ENCODE assay signal across 21 cellular contexts in the genomic region with DNA sequence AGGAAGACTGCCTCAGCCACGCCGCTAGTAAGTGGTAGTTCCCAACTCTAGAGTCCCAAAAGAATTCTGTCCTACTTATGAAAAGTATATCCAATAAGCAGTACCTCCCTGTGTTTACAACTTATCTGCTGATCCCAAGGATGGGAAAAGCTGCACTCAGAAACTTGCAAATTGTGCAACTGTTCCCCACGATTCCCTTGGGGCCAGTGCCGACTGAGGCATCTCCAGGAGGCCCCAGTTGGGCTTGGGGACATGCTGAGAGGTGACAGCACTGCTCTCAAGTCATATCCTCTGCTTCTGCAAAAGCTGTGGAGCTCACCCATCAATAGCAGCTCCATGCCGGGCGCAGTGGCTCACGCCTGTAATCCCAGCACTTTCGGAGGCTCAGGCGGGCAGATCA.
"Had no signal": no experiment of that assay in that cellular context is flagged by ENCODE, and none has a peak within 500 bp of the region (broad histone marks: within the 10 kb centered on the region; RNA-seq: fewer than 3 reads in every experiment).

No MANE protein-coding gene starts in this region.

- ATAC-seq: activated CD8-positive, alpha-beta T cell treated with anti-CD3 and anti-CD28 coated beads, Interleukin-2, amount 10 ng/mL, durations not matched to agents 7 days and 5 days; activated T-cell treated with anti-CD3 and anti-CD28 coated beads, Interleukin-2, amount 50 U/mL, for 72 hours; gastrocnemius medialis; left lung; right lobe of liver; stimulated activated naive B cell treated with anti-CD40 and anti-IgM and Interleukin-4, amounts not matched to agents 10 μg/mL and 1 μg/mL and 100 μg/mL, for 72 hours had no signal

- H3K9me3 Mint-ChIP-seq: activated B cell treated with CpG ODN at 0.5 μM for 24 hours; activated T-cell treated with anti-CD3 and anti-CD28 coated beads, Interleukin-2, amount 50 U/mL, for 72 hours; central memory CD8-positive, alpha-beta T cell; endodermal cell; neural crest cell; stimulated activated naive B cell treated with anti-CD40 and anti-IgM and Interleukin-4, amounts not matched to agents 10 μg/mL and 1 μg/mL and 100 μg/mL, for 72 hours had no signal

- H3K27ac ChIP-seq: brain microvascular endothelial cell, colonic mucosa, epithelial cell of prostate, gastrocnemius medialis, left lung, right lobe of liver, thoracic aorta had no signal

- H3K4me3 ChIP-seq: colonic mucosa, gastrocnemius medialis, left lung, right lobe of liver, smooth muscle cell, thoracic aorta had no signal

- H3K36me3 ChIP-seq: gastrocnemius medialis, thoracic aorta had no signal

- H3K9me3 ChIP-seq: colonic mucosa, gastrocnemius medialis, left lung, right lobe of liver, thoracic aorta had no signal

- H3K27me3 ChIP-seq: brain microvascular endothelial cell, colonic mucosa, gastrocnemius medialis, right lobe of liver had no signal

- H3K27me3 Mint-ChIP-seq: activated B cell treated with CpG ODN at 0.5 μM for 24 hours; central memory CD8-positive, alpha-beta T cell; stimulated activated naive B cell treated with anti-CD40 and anti-IgM and Interleukin-4, amounts not matched to agents 10 μg/mL and 1 μg/mL and 100 μg/mL, for 72 hours had no signal

- H3K4me3 Mint-ChIP-seq: activated B cell treated with CpG ODN at 0.5 μM for 24 hours; activated CD8-positive, alpha-beta T cell treated with anti-CD3 and anti-CD28 coated beads, Interleukin-2, amount 10 ng/mL, durations not matched to agents 7 days and 5 days; activated T-cell treated with anti-CD3 and anti-CD28 coated beads, Interleukin-2, amount 50 U/mL, for 72 hours; central memory CD8-positive, alpha-beta T cell; endodermal cell; neural crest cell; stimulated activated naive B cell treated with anti-CD40 and anti-IgM and Interleukin-4, amounts not matched to agents 10 μg/mL and 1 μg/mL and 100 μg/mL, for 72 hours had no signal

- H3K4me1 ChIP-seq: right lobe of liver had no signal

- DNase-seq: activated B cell treated with CpG ODN at 0.5 μM for 24 hours; activated CD4-positive, alpha-beta T cell treated with anti-CD3 and anti-CD28 coated beads for 48 hours; activated CD8-positive, alpha-beta memory T cell treated with anti-CD3 and anti-CD28 coated beads, Interleukin-2, amount 50 U/mL, for 4 hours; activated CD8-positive, alpha-beta T cell treated with anti-CD3 and anti-CD28 coated beads, Interleukin-2, amount 10 ng/mL, durations not matched to agents 7 days and 5 days; activated effector memory CD4-positive, alpha-beta T cell treated with anti-CD3 and anti-CD28 coated beads, Interleukin-2, amount 50 U/mL, for 16 hours; activated naive CD4-positive, alpha-beta T cell treated with anti-CD3 and anti-CD28 coated beads, Interleukin-2, amount 50 U/mL, for 16 hours; activated T-cell treated with anti-CD3 and anti-CD28 coated beads, Interleukin-2, amount 50 U/mL, for 72 hours; aorta; brain microvascular endothelial cell; colonic mucosa; endodermal cell; left lung; right lobe of liver; stimulated activated CD4-positive, alpha-beta T cell treated with anti-CD3 and anti-CD28 coated beads, Interleukin-4, amount 100 ng/mL, for 24 hours; stimulated activated naive B cell treated with anti-CD40 and anti-IgM and Interleukin-4, amounts not matched to agents 10 μg/mL and 1 μg/mL and 100 μg/mL, for 72 hours had no signal

- H3K27ac Mint-ChIP-seq: activated B cell treated with CpG ODN at 0.5 μM for 24 hours; activated CD8-positive, alpha-beta T cell treated with anti-CD3 and anti-CD28 coated beads, Interleukin-2, amount 10 ng/mL, durations not matched to agents 7 days and 5 days; activated T-cell treated with anti-CD3 and anti-CD28 coated beads, Interleukin-2, amount 50 U/mL, for 72 hours; endodermal cell; stimulated activated naive B cell treated with anti-CD40 and anti-IgM and Interleukin-4, amounts not matched to agents 10 μg/mL and 1 μg/mL and 100 μg/mL, for 72 hours had no signal
